1 cellular context compared by ENCODE assay signal in genomic region chr5:75648712-75649111, GRCh38.
TF ChIP-seq lines count a peak whose summit lies in the region.

No MANE protein-coding gene starts in this region.

TF ChIP-seq in GM12878, 131 proteins besides CTCF, POLR2A, EP300 and RAD21 (continued from another document):
- TF ChIP-seq PAX5 (IDR thresholded peaks at IDR 0.05; ENCODE audit: borderline replicate concordance, low read depth, low read length) (0 out of 2 replicates have a peak, but pooled peaks have one; percentile 26), BACH1 (IDR thresholded peaks at IDR 0.05; ENCODE audit: borderline replicate concordance) (no peak), NR2F1 (conservative IDR thresholded peaks at IDR 0.05) (no peak), NBN (IDR thresholded peaks at IDR 0.05) (0 out of 2 replicates have a peak, but pooled peaks have one; percentile 27), ZNF592 (IDR thresholded peaks at IDR 0.05) (no peak)
